8 cellular contexts compared by ENCODE assay signal in the genomic region with DNA sequence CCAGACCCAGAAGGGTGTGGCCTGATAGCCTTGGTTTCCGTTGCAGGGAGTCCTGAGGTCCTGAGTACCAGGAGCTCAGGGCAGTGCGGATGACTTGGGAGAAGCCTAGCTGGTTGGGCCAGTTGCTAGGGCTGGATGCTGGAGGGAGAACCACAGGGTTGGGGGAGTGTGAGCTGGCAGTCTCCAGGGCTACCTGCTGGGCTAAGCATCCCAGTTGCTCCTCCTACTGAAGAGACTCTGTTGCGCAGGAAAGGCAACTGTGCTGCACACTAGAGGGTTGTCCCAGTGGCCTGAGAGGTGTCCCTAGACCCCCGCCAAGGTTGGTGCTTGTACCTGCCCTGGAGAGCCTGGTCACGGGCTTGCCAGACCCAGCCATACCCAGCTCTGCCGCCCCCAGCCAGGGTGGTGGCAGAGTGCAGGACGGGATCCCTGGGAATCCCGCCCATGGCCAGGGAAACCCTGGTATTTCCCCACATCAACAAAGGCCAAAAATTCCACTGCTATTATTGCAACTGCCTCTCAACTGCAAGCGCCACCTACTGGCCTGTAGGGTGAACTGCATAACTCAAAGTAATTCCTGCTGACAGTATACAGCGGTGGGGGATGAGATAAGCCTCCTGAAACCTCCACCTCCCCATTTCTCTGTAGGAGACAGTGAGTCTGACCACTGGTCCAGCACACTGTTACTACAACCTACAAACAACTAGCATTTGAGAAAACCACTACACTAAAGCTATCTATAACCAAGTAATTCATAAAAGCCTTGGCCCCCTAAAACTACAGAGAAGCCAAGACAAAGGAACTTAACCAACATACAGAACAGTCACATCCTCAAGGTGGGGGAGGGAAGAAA.
A peak's percentile ranks its signal among the peaks of the same experiment; 100 is the strongest.
DNase-seq lines count a peak whose midpoint lies in the region; ATAC-seq, FAIRE-seq and TF ChIP-seq lines count a peak whose summit lies in the region.

No MANE protein-coding gene starts in this region.

- H3K4me3 Mint-ChIP-seq in activated T-cell treated with anti-CD3 and anti-CD28 coated beads, Interleukin-2, amount 50 U/mL, for 72 hours, result no peak overlapping the region

- FAIRE-seq in small intestine (lab: Jason Lieb, UNC), result no peak

- H3K36me3 ChIP-seq in gastroesophageal sphincter (no peaks in the 10 kb centered on the region), small intestine (ENCODE audit: control insufficient read depth in 2 of 2, insufficient read depth in 2 of 2, low read length in 2 of 2) (no peaks in the 10 kb centered on the region)

- TF ChIP-seq CTCF in gastroesophageal sphincter (IDR thresholded peaks at IDR 0.05), result peak; percentile 53 to 68 (median 66)

- no peak for TF ChIP-seq POLR2A in gastroesophageal sphincter (IDR thresholded peaks at IDR 0.05)

- H3K27me3 ChIP-seq in gastroesophageal sphincter, result no peaks in the 10 kb centered on the region
- no peaks in the 10 kb centered on the region for H3K27me3 ChIP-seq in small intestine (ENCODE audit: control insufficient read depth in 2 of 2, insufficient read depth in 2 of 2, low read length in 2 of 2)

- no peak for TF ChIP-seq EP300 in gastroesophageal sphincter (IDR thresholded peaks at IDR 0.05)

- 58% methylated on average over 3 of the region's 10 CpGs; no CpG with 5 or more reads in 1 of the 2 donors for WGBS in gastroesophageal sphincter (ENCODE audit: low coverage in 1 of 2), 2 donors
- 37 to 58% (median 41%) methylated on average over 10 of the region's 10 CpGs for WGBS in small intestine, 3 donors

- peaks cover 0 to 40% (median 0%) of the 10 kb centered on the region in 3 donors for H3K4me1 ChIP-seq in gastroesophageal sphincter
- H3K4me1 ChIP-seq in small intestine (ENCODE audit: control insufficient read depth in 2 of 2, insufficient read depth in 1 of 2, low read depth in 1 of 2, low read length in 1 of 2), result peaks cover 3 to 7% of the 10 kb centered on the region in 2 donors

- peaks cover 0 to 1% of the 10 kb centered on the region in 2 donors for H3K9me3 Mint-ChIP-seq in activated T-cell treated with anti-CD3 and anti-CD28 coated beads, Interleukin-2, amount 50 U/mL, for 72 hours

- H3K9me3 ChIP-seq in gastroesophageal sphincter, result no peaks in the 10 kb centered on the region
- H3K9me3 ChIP-seq in small intestine (ENCODE audit: control insufficient read depth, low read depth), result no peaks in the 10 kb centered on the region

- no peak overlapping the region for H3K27ac Mint-ChIP-seq in activated T-cell treated with anti-CD3 and anti-CD28 coated beads, Interleukin-2, amount 50 U/mL, for 72 hours

- H3K4me3 ChIP-seq in gastroesophageal sphincter (no peak overlapping the region), small intestine (ENCODE audit: low read depth in 1 of 2, low read length in 2 of 2) (no peak overlapping the region)

- H3K36me3 Mint-ChIP-seq in activated T-cell treated with anti-CD3 and anti-CD28 coated beads, Interleukin-2, amount 50 U/mL, for 72 hours (ENCODE audit: insufficient read depth in 2 of 2), result peaks cover 0 to 6% of the 10 kb centered on the region in 2 donors

- no peak overlapping the region for H3K27ac ChIP-seq in gastroesophageal sphincter
- H3K27ac ChIP-seq in small intestine (ENCODE audit: low read depth in 1 of 2, low read length in 1 of 2), result no peak overlapping the region

- DNase-seq in CD1c-positive myeloid dendritic cell (ENCODE audit: extremely low spot score) (peak; percentile 66), OCI-M1 (lab: John Stamatoyannopoulos, UW) (peak; percentile 70), small intestine (peak; percentile 69)
- DNase-seq in activated T-cell treated with anti-CD3 and anti-CD28 coated beads, Interleukin-2, amount 50 U/mL, for 72 hours, result peak; percentile 48 to 64

- no peaks in the 10 kb centered on the region for H3K4me1 Mint-ChIP-seq in activated T-cell treated with anti-CD3 and anti-CD28 coated beads, Interleukin-2, amount 50 U/mL, for 72 hours (ENCODE audit: low read depth)

- ATAC-seq in GM18870 (IDR thresholded peaks at IDR 0.05; ENCODE audit: unreplicated experiment), result peak; percentile 89
- ATAC-seq in HG03175 (IDR thresholded peaks at IDR 0.05; ENCODE audit: unreplicated experiment), result peak; percentile 80
- ATAC-seq in activated T-cell treated with anti-CD3 and anti-CD28 coated beads, Interleukin-2, amount 50 U/mL, for 72 hours (replicated peaks in 1 of 2), result peak; percentile 54 to 69
- peak; percentile 19 for ATAC-seq in gastroesophageal sphincter
- ATAC-seq in GM18520 (IDR thresholded peaks at IDR 0.05; ENCODE audit: unreplicated experiment), result no peak

- no peaks in the 10 kb centered on the region for H3K27me3 Mint-ChIP-seq in activated T-cell treated with anti-CD3 and anti-CD28 coated beads, Interleukin-2, amount 50 U/mL, for 72 hours (ENCODE audit: low read depth)
